Comparison of ENCODE assay signal across 9 cellular contexts in genomic region chr18:23141022-23141999, GRCh38. TPM values are rescaled to one million over a fixed set of nuclear protein-coding genes. Genes with fewer than 3 reads are reported as not detected.
DNase-seq lines count a peak whose midpoint lies in the region; ATAC-seq and TF ChIP-seq lines count a peak whose summit lies in the region.
"Had no signal": no experiment of that assay in that cellular context is flagged by ENCODE, and none has a peak within 500 bp of the region (broad histone marks: within the 10 kb centered on the region; RNA-seq: fewer than 3 reads in every experiment).

No MANE protein-coding gene starts in this region.

- peak overlapping the region; percentile 14 for H3K27ac ChIP-seq in layer of hippocampus (ENCODE audit: low read depth, low read length)
- H3K27ac ChIP-seq in transverse colon = peak overlapping the region in 3 of 4 donors; percentile 21 to 46 (median 32)

- H3K9me3 Mint-ChIP-seq in activated T-cell treated with anti-CD3 and anti-CD28 coated beads, Interleukin-2, amount 50 U/mL, for 24 hours = no peaks in the 10 kb centered on the region
- H3K9me3 Mint-ChIP-seq: activated naive CD8-positive, alpha-beta T cell treated with anti-CD3 and anti-CD28 coated beads, Interleukin-2, amount 10 ng/mL, durations not matched to agents 7 days and 5 days had no signal

- peaks cover 10% of the 10 kb centered on the region for H3K27me3 ChIP-seq in layer of hippocampus (ENCODE audit: control insufficient read depth, insufficient read depth, low read length)
- H3K27me3 ChIP-seq in transverse colon = peaks cover 15% of the 10 kb centered on the region

- no peak for TF ChIP-seq CTCF in transverse colon (IDR thresholded peaks at IDR 0.05)

- TF ChIP-seq POLR2A in transverse colon (IDR thresholded peaks at IDR 0.05) = peak; percentile 23

- TF ChIP-seq EP300 in transverse colon (IDR thresholded peaks at IDR 0.05; ENCODE audit: low read depth) = no peak

- peaks cover 10% of the 10 kb centered on the region for H3K4me1 Mint-ChIP-seq in activated T-cell treated with anti-CD3 and anti-CD28 coated beads, Interleukin-2, amount 50 U/mL, for 24 hours (ENCODE audit: low read depth)

- in situ Hi-C loops in transverse colon (cut with MboI; ENCODE audit: low pct_ligation_motif_present in 1 of 4, low pct_unique_long_range_greater_than_20kb in 1 of 4, low sequenced_read_pairs in 3 of 4) = loop anchor here in 1 of 4 donors (25.0 kb wide), 1 partner anchor 221 kb away; no protein-coding TSS in a partner anchor

- peaks cover 9 to 49% (median 27%) of the 10 kb centered on the region in 4 donors for H3K4me1 ChIP-seq in transverse colon

- no peak overlapping the region for H3K27ac Mint-ChIP-seq in activated T-cell treated with anti-CD3 and anti-CD28 coated beads, Interleukin-2, amount 50 U/mL, for 24 hours
- H3K27ac Mint-ChIP-seq: activated naive CD8-positive, alpha-beta T cell treated with anti-CD3 and anti-CD28 coated beads, Interleukin-2, amount 10 ng/mL, durations not matched to agents 7 days and 5 days had no signal

- WGBS in transverse colon (ENCODE audit: low coverage in 1 of 2), 2 donors = 43 to 63% methylated on average over 2 to 12 of the region's 12 CpGs

- intact Hi-C loops in transverse colon (cut with DNase I; ENCODE audit: low total_unique reads) = no loop called here

- H3K4me3 ChIP-seq in transverse colon = no peak overlapping the region

- no peaks in the 10 kb centered on the region for H3K9me3 ChIP-seq in transverse colon

- DNase-seq in NCI-H1417 (lab: John Stamatoyannopoulos, UW) (peak in 2 of 3 experiments; percentile 14 to 46), NCI-H1417 treated with DMSO at 0.1 percent for 48 hours (lab: John Stamatoyannopoulos, UW) (no peak), SW480 (ENCODE audit: low spot score) (peak; percentile 27), transverse colon (peak; percentile 75)
- DNase-seq in activated T-cell treated with anti-CD3 and anti-CD28 coated beads, Interleukin-2, amount 50 U/mL, for 24 hours = no peak
- DNase-seq: activated naive CD8-positive, alpha-beta T cell treated with anti-CD3 and anti-CD28 coated beads, Interleukin-2, amount 10 ng/mL, durations not matched to agents 7 days and 5 days had no signal

- peaks cover 31% of the 10 kb centered on the region for H3K27me3 Mint-ChIP-seq in activated T-cell treated with anti-CD3 and anti-CD28 coated beads, Interleukin-2, amount 50 U/mL, for 24 hours

- no peak overlapping the region for H3K4me3 Mint-ChIP-seq in activated T-cell treated with anti-CD3 and anti-CD28 coated beads, Interleukin-2, amount 50 U/mL, for 24 hours
- H3K4me3 Mint-ChIP-seq: activated naive CD8-positive, alpha-beta T cell treated with anti-CD3 and anti-CD28 coated beads, Interleukin-2, amount 10 ng/mL, durations not matched to agents 7 days and 5 days had no signal

- no peaks in the 10 kb centered on the region for H3K36me3 ChIP-seq in transverse colon

- no peaks in the 10 kb centered on the region for H3K36me3 Mint-ChIP-seq in activated T-cell treated with anti-CD3 and anti-CD28 coated beads, Interleukin-2, amount 50 U/mL, for 24 hours (ENCODE audit: low read depth)
- H3K36me3 Mint-ChIP-seq: activated naive CD8-positive, alpha-beta T cell treated with anti-CD3 and anti-CD28 coated beads, Interleukin-2, amount 10 ng/mL, durations not matched to agents 7 days and 5 days had no signal

- ATAC-seq in GM21737 (IDR thresholded peaks at IDR 0.05; ENCODE audit: unreplicated experiment) (no peak), GM21528 (IDR thresholded peaks at IDR 0.05; ENCODE audit: low FRiP score, unreplicated experiment) (no peak)

RNA-seq across cellular contexts. Expression of gene CABLES1, which starts 6.0 kb away (rescaled TPM):
- 10 to 100 TPM in 1 of 4 donors, 1 to 10 TPM in 3; 1.5 to 11.9 (median 6.1) TPM for total RNA-seq in transverse colon

Comparison
In these comparisons a context has a peak if more than half of its experiments do, and no peak if none do; other contexts are left out.
1. DNase-seq: peak in NCI-H1417 (2 of 3), SW480 (single experiment) and transverse colon (single experiment); none in NCI-H1417 treated with DMSO at 0.1 percent for 48 hours (single experiment) and activated T-cell treated with anti-CD3 and anti-CD28 coated beads, Interleukin-2, amount 50 U/mL, for 24 hours (single experiment).